In genomic region chr19:58357798-58358145, GRCh38 we compare ENCODE assay signal across 1 cellular context.
TF ChIP-seq lines count a peak whose summit lies in the region.

No MANE protein-coding gene starts in this region.

TF ChIP-seq in H1, 55 proteins besides CTCF, POLR2A, EP300 and RAD21:
- TF ChIP-seq SP1 (IDR thresholded peaks at IDR 0.05; ENCODE audit: low read depth, low read length) (no peak), CHD2 (IDR thresholded peaks at IDR 0.05; ENCODE audit: low read length) (no peak), SUZ12 (IDR thresholded peaks at IDR 0.05; ENCODE audit: low read length) (no peak), FOSL1 (IDR thresholded peaks at IDR 0.05; ENCODE audit: insufficient read depth, low read depth, low read length) (no peak), TEAD4 (IDR thresholded peaks at IDR 0.05; ENCODE audit: low read depth, low read length) (no peak), SP4 (IDR thresholded peaks at IDR 0.05; ENCODE audit: low read length) (no peak), RNF2 (IDR thresholded peaks at IDR 0.05; ENCODE audit: borderline replicate concordance, low read depth, low read length, missing control alignments, poor library complexity, severe bottlenecking) (no peak), GABPA (IDR thresholded peaks at IDR 0.05; ENCODE audit: borderline replicate concordance, insufficient read depth, low read length) (no peak; the same call in 1 of the 2 replicates), BCL11A (IDR thresholded peaks at IDR 0.05; ENCODE audit: low read depth in 2 of 2, low read length in 2 of 2) (no peak), CBX8 (IDR thresholded peaks at IDR 0.05; ENCODE audit: borderline replicate concordance, low read depth, low read length) (no peak), ZNF274 (IDR thresholded peaks at IDR 0.05; ENCODE audit: borderline replicate concordance, extremely low read depth, low read length) (no peak), MAX (IDR thresholded peaks at IDR 0.05) (no peak), NRF1 (IDR thresholded peaks at IDR 0.05; ENCODE audit: low read depth, low read length) (no peak), SAP30 (IDR thresholded peaks at IDR 0.05; ENCODE audit: insufficient read depth, insufficient replicate concordance, low read length) (no peak), KDM5A (IDR thresholded peaks at IDR 0.05; ENCODE audit: low read length) (no peak), BACH1 (IDR thresholded peaks at IDR 0.05; ENCODE audit: low read length) (no peak), SRF (IDR thresholded peaks at IDR 0.05; ENCODE audit: low read depth, low read length) (no peak), CBX5 (IDR thresholded peaks at IDR 0.05; ENCODE audit: low read depth, low read length) (no peak), E2F6 (IDR thresholded peaks at IDR 0.05) (no peak), CHD7 (IDR thresholded peaks at IDR 0.05; ENCODE audit: insufficient replicate concordance, low read length) (no peak)
TF ChIP-seq in H1: peak in this region for 0.
